Comparison of ENCODE assay signal across 14 cellular contexts in the genomic region with DNA sequence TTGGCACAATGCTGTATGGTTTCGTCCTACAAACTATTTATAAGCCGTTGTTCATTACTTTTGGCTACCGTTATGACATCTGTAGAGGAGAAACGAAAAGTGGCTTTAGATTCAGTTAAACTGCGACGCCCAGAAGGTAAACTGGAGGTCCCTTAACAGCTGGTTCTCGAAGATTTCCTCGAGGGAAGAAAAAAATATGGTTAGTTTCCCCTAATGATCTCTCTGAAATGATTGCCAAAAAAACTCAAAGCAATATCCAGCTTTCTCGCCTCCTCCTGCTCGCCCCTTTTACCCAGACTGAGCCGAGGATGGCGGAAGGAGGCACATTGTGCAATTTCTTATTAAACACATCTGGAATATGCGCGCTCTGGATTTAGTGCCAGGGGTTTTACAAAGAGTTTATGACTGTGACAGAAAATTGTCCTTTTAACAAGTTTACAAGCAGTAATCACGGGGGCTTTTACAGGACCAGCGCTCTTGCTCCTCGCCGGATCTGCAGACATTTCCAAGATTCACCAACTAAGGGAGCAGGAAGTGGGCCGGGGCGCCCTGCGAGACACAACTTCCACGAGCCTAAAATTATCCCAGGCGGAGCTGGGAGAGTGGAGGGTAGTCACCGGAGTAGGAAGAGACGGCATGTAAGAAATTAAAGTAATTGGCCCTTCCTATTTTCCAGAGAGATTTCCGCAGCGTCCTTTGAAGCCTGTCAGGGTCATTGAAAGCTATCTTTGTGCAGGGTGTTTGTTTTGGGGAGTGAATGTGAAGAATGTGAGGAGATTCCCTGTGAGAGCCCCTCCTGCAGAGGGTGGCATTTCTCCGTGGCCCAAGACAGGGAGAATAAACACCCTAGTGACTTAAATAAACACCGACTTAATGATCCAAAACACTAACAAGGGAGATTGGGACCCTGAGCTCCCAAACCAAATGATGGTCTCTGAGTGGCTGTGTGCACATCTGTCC. TPM values are rescaled to one million over a fixed set of nuclear protein-coding genes. Genes with fewer than 3 reads are reported as not detected.
A peak's percentile ranks its signal among the peaks of the same experiment; 100 is the strongest.
DNase-seq lines count a peak whose midpoint lies in the region; ATAC-seq and TF ChIP-seq lines count a peak whose summit lies in the region.
"Had no signal": no experiment of that assay in that cellular context is flagged by ENCODE, and none has a peak within 500 bp of the region (broad histone marks: within the 10 kb centered on the region; RNA-seq: fewer than 3 reads in every experiment).

No MANE protein-coding gene starts in this region.

- H3K36me3 Mint-ChIP-seq in T-helper 17 cell (ENCODE audit: low read depth) = peaks cover 4% of the 10 kb centered on the region

- peak overlapping the region; percentile 60 for H3K4me3 Mint-ChIP-seq in T-helper 17 cell

- DNase-seq in H7 (peak; percentile 61), T-helper 17 cell (no peak), foreskin fibroblast (peak in 1 of 2 donors; percentile 82), skeletal muscle cell (ENCODE audit: low read depth) (no peak), GOT3 (lab: John Stamatoyannopoulos, UW) (no peak)
- DNase-seq: activated CD8-positive, alpha-beta memory T cell treated with anti-CD3 and anti-CD28 coated beads, Interleukin-2, amount 50 U/mL, for 48 hours; Calu3; head of caudate nucleus; NCI-H1105; pancreas; substantia nigra had no signal

- H3K9me3 ChIP-seq in T-helper 17 cell (ENCODE audit: control insufficient read depth, low read length, poor library complexity, severe bottlenecking) = no peaks in the 10 kb centered on the region
- H3K9me3 ChIP-seq: pancreas had no signal

- TF ChIP-seq CTCF in foreskin fibroblast (IDR thresholded peaks at IDR 0.05; ENCODE audit: low read depth, low read length) = no peak

- ATAC-seq in T-helper 17 cell (no peak), GM21526 (IDR thresholded peaks at IDR 0.05; ENCODE audit: low FRiP score, unreplicated experiment) (no peak), HG03045 (IDR thresholded peaks at IDR 0.05; ENCODE audit: unreplicated experiment) (no peak)

- H3K36me3 ChIP-seq in H7 (replicated peaks; ENCODE audit: control insufficient read depth, insufficient read depth, low read length) = no peaks in the 10 kb centered on the region
- H3K36me3 ChIP-seq: pancreas had no signal

- no peak overlapping the region for H3K27ac Mint-ChIP-seq in T-helper 17 cell

- H3K4me3 ChIP-seq in H7 (ENCODE audit: insufficient read depth, low read depth, low read length) (no peak overlapping the region), foreskin fibroblast (ENCODE audit: low read depth in 1 of 2, low read length in 2 of 2) (peak overlapping the region; percentile 29 to 85), skeletal muscle cell (ENCODE audit: low read depth, low read length) (peak overlapping the region; percentile 79)

- peaks cover 22% of the 10 kb centered on the region for H3K4me1 Mint-ChIP-seq in T-helper 17 cell

- H3K27me3 ChIP-seq in H7 (ENCODE audit: control insufficient read depth, insufficient read depth, low read length) = peaks cover 100% of the 10 kb centered on the region

- H3K27me3 Mint-ChIP-seq in T-helper 17 cell = peaks cover 95% of the 10 kb centered on the region

RNA-seq across cellular contexts. Expression of gene SIX1, which starts 5.6 kb away (rescaled TPM):
- 0.07 TPM in 1 of 2 replicates, not detected in the other for total RNA-seq in H7 (2014; rRNA removed; shearing (Covaris generic))
- not detected for total RNA-seq in T-helper 17 cell
- total RNA-seq: liver had no signal
